Comparison of ENCODE assay signal across 10 cellular contexts in the genomic region with DNA sequence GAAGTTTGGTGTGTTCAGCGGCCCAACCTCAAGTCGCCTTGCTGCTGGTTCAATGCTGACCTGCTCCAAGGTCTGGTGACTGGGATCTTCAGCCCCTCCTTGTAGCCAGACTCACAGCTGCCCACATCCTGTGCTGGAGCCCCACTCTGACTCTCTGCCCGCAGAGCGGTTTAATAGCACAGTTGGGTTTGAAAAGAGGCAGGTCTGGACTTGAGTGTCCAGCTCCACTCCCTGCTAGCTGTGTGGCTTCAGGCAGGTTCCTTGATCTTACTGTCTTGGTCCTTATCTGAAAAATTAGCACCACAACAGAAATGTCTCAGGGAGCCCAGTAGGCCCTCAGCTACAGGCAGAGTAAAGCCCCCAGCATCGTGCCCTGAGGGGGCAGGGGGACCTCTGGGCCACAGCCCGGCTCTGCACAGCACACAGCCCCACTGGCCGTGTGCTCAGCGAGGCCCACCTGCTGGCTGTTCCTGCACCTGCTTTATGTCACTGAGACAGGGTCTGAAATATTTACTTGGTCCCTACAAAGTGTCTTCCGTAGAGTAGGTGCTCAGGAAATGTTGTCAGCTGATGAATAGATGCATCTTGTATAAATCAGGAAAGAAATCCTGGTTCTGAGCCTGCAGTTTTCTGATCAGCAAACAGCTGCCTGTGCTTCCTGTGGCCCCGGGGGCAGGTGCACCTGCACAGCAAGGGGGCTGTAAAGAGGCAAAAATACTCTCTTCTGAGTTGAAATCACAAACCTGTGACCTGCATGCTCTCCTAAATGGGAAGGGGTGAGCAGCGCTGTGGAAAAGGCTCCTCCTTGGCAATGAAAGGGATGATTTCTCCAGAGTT.
A peak's percentile ranks its signal among the peaks of the same experiment; 100 is the strongest.
DNase-seq lines count a peak whose midpoint lies in the region; ATAC-seq and TF ChIP-seq lines count a peak whose summit lies in the region.
"Had no signal": no experiment of that assay in that cellular context is flagged by ENCODE, and none has a peak within 500 bp of the region (broad histone marks: within the 10 kb centered on the region; RNA-seq: fewer than 3 reads in every experiment).

No MANE protein-coding gene starts in this region.

- H3K27me3 ChIP-seq in SK-N-SH (ENCODE audit: insufficient read depth) (no peaks in the 10 kb centered on the region), suprapubic skin (no peaks in the 10 kb centered on the region)
- H3K27me3 ChIP-seq: esophagus squamous epithelium had no signal

- no peaks in the 10 kb centered on the region for H3K9me3 ChIP-seq in OCI-LY7 (ENCODE audit: low read length)
- H3K9me3 ChIP-seq in SK-N-SH: no peaks in the 10 kb centered on the region
- no peaks in the 10 kb centered on the region for H3K9me3 ChIP-seq in suprapubic skin
- H3K9me3 ChIP-seq: esophagus squamous epithelium had no signal

- TF ChIP-seq RAD21 in SK-N-SH (IDR thresholded peaks at IDR 0.05; ENCODE audit: low read length): no peak

- peaks cover 31% of the 10 kb centered on the region for H3K79me2 ChIP-seq in OCI-LY7 (ENCODE audit: insufficient read depth, low read depth, low read length)
- no peaks in the 10 kb centered on the region for H3K79me2 ChIP-seq in SK-N-SH (ENCODE audit: insufficient read depth)

- 84% methylated on average over 7 of the region's 11 CpGs for WGBS in SK-N-SH (ENCODE audit: low lambda C conversion rate)
- WGBS in suprapubic skin: 78% methylated on average over 8 of the region's 11 CpGs

- H3F3A ChIP-seq in SK-N-SH (replicated peaks; ENCODE audit: insufficient read depth): peaks cover 10% of the 10 kb centered on the region

- peak overlapping the region; percentile 78 to 84 for H3K27ac Mint-ChIP-seq in stimulated activated naive CD8-positive, alpha-beta T cell treated with anti-CD3 and anti-CD28 coated beads, Interleukin-15, amount 100 ng/mL, for 72 hours
- peak overlapping the region in 3 of 6 donors; percentile 10 to 50 (median 40) for H3K27ac Mint-ChIP-seq in immature natural killer cell
- peak overlapping the region in 1 of 2 donors; percentile 23 for H3K27ac Mint-ChIP-seq in effector memory CD8-positive, alpha-beta T cell

- no peaks in the 10 kb centered on the region for H3K9me2 ChIP-seq in OCI-LY7 (ENCODE audit: insufficient read depth, low read length)
- H3K9me2 ChIP-seq in SK-N-SH: no peaks in the 10 kb centered on the region

- no peak for TF ChIP-seq EP300 in SK-N-SH (IDR thresholded peaks at IDR 0.05; ENCODE audit: borderline replicate concordance in 1 of 2, low read depth in 1 of 2, low read length in 1 of 2)
- no peak for TF ChIP-seq EP300 in suprapubic skin (IDR thresholded peaks at IDR 0.05)

- POLR2A ChIA-PET in OCI-LY7 (lab: Charles Lee): interaction anchor here (0.6 to 1.6 kb wide), 7 partner anchors 11 to 1113 kb away, joined by 3 to 4 read pairs (median 3); no protein-coding TSS in a partner anchor
- POLR2A ChIA-PET in SK-N-SH (lab: Yijun Ruan, JAX): no interaction called here

- H3K4me1 ChIP-seq in OCI-LY7 (ENCODE audit: insufficient read depth, low read length, poor library complexity, severe bottlenecking): peaks cover 72% of the 10 kb centered on the region
- H3K4me1 ChIP-seq in SK-N-SH (ENCODE audit: control insufficient read depth in 1 of 2, insufficient read depth in 2 of 2, low read depth in 1 of 2, low read length in 1 of 2): peaks cover 22 to 25% of the 10 kb centered on the region in 2 experiments; a peak in 3 of 4 replicates
- H3K4me1 ChIP-seq in suprapubic skin: peaks cover 9% of the 10 kb centered on the region

- H2AFZ ChIP-seq in OCI-LY7 (ENCODE audit: low read length) (peak overlapping the region; percentile 63; the same call in 1 of the 2 replicates), SK-N-SH (ENCODE audit: low read depth) (no peak overlapping the region)

- peaks cover 9 to 16% (median 9%) of the 10 kb centered on the region in 3 donors for H3K36me3 Mint-ChIP-seq in immature natural killer cell
- peaks cover 23% of the 10 kb centered on the region for H3K36me3 Mint-ChIP-seq in effector memory CD8-positive, alpha-beta T cell (ENCODE audit: insufficient read depth)

- H3K4me2 ChIP-seq in OCI-LY7 (ENCODE audit: low read length) (peak overlapping the region; percentile 73), SK-N-SH (no peak overlapping the region)

- peaks cover 45% of the 10 kb centered on the region for H3K4me1 Mint-ChIP-seq in stimulated activated naive CD8-positive, alpha-beta T cell treated with anti-CD3 and anti-CD28 coated beads, Interleukin-15, amount 100 ng/mL, for 72 hours
- peaks cover 20 to 34% of the 10 kb centered on the region in 2 donors for H3K4me1 Mint-ChIP-seq in immature natural killer cell
- peaks cover 10 to 17% of the 10 kb centered on the region in 2 donors for H3K4me1 Mint-ChIP-seq in effector memory CD8-positive, alpha-beta T cell (ENCODE audit: low read depth in 2 of 2)

- no peak overlapping the region for H3K4me3 Mint-ChIP-seq in stimulated activated naive CD8-positive, alpha-beta T cell treated with anti-CD3 and anti-CD28 coated beads, Interleukin-15, amount 100 ng/mL, for 72 hours
- H3K4me3 Mint-ChIP-seq in immature natural killer cell: no peak overlapping the region
- H3K4me3 Mint-ChIP-seq in effector memory CD8-positive, alpha-beta T cell: no peak overlapping the region

- intact Hi-C loops in OCI-LY7 (cut with micrococcal nuclease; ENCODE audit: unreplicated experiment): no loop called here

- no peak for ATAC-seq in stimulated activated naive CD8-positive, alpha-beta T cell treated with anti-CD3 and anti-CD28 coated beads, Interleukin-15, amount 100 ng/mL, for 72 hours
- no peak for ATAC-seq in stimulated activated naive CD8-positive, alpha-beta T cell treated with anti-CD3 and anti-CD28 coated beads, Interleukin-15, Interleukin-2, amounts not matched to agents 100 U/mL and 50 U/mL, for 24 hours
- ATAC-seq in effector memory CD8-positive, alpha-beta T cell (replicated peaks): no peak
- ATAC-seq: left cardiac atrium had no signal

- no peaks in the 10 kb centered on the region for H3K9me3 Mint-ChIP-seq in stimulated activated naive CD8-positive, alpha-beta T cell treated with anti-CD3 and anti-CD28 coated beads, Interleukin-15, amount 100 ng/mL, for 72 hours
- no peaks in the 10 kb centered on the region for H3K9me3 Mint-ChIP-seq in immature natural killer cell
- H3K9me3 Mint-ChIP-seq in effector memory CD8-positive, alpha-beta T cell: no peaks in the 10 kb centered on the region

- H3K9ac ChIP-seq in SK-N-SH: no peak overlapping the region

- TF ChIP-seq CTCF in OCI-LY7 (conservative IDR thresholded peaks at IDR 0.05; ENCODE audit: low read length): 0 out of 2 replicates have a peak, but pooled peaks have one; percentile 26
- no peak for TF ChIP-seq CTCF in SK-N-SH (IDR thresholded peaks at IDR 0.05)
- TF ChIP-seq CTCF in suprapubic skin (IDR thresholded peaks at IDR 0.05): no peak

- DNase-seq in stimulated activated naive CD8-positive, alpha-beta T cell treated with anti-CD3 and anti-CD28 coated beads, Interleukin-15, amount 100 ng/mL, for 72 hours: no peak
- no peak for DNase-seq in stimulated activated naive CD8-positive, alpha-beta T cell treated with anti-CD3 and anti-CD28 coated beads, Interleukin-15, Interleukin-2, amounts not matched to agents 100 U/mL and 50 U/mL, for 24 hours
- DNase-seq in OCI-LY7 (ENCODE audit: low spot score): peak; percentile 86
- peak; percentile 22 to 33 (median 24) for DNase-seq in immature natural killer cell
- DNase-seq in SK-N-SH: no peak
- no peak for DNase-seq in suprapubic skin (ENCODE audit: low spot score in 2 of 2)
- DNase-seq in NCI-H1694 (lab: John Stamatoyannopoulos, UW): no peak
- no peak for DNase-seq in effector memory CD8-positive, alpha-beta T cell
- DNase-seq: esophagus squamous epithelium, left cardiac atrium had no signal

- no peaks in the 10 kb centered on the region for H3K27me3 Mint-ChIP-seq in stimulated activated naive CD8-positive, alpha-beta T cell treated with anti-CD3 and anti-CD28 coated beads, Interleukin-15, amount 100 ng/mL, for 72 hours
- peaks cover 0 to 6% (median under 1%) of the 10 kb centered on the region in 3 donors for H3K27me3 Mint-ChIP-seq in immature natural killer cell (ENCODE audit: low read depth in 3 of 3)
- no peaks in the 10 kb centered on the region for H3K27me3 Mint-ChIP-seq in effector memory CD8-positive, alpha-beta T cell

- H4K20me1 ChIP-seq in OCI-LY7 (ENCODE audit: insufficient read depth, low read length): no peaks in the 10 kb centered on the region
- H4K20me1 ChIP-seq in SK-N-SH (ENCODE audit: insufficient read depth): peaks cover 21% of the 10 kb centered on the region; the same call in 1 of the 2 replicates

- peak overlapping the region; percentile 68 for H3K4me3 ChIP-seq in OCI-LY7 (ENCODE audit: low read depth, low read length, poor library complexity, severe bottlenecking)
- no peak overlapping the region for H3K4me3 ChIP-seq in SK-N-SH (ENCODE audit: low read depth in 2 of 2, low read length in 1 of 2)
- H3K4me3 ChIP-seq in suprapubic skin: no peak overlapping the region
- H3K4me3 ChIP-seq: esophagus squamous epithelium had no signal

- CTCF ChIA-PET in OCI-LY7 (lab: Charles Lee; ENCODE audit: unreplicated experiment): no interaction called here
- CTCF ChIA-PET in SK-N-SH (lab: Yijun Ruan, JAX): interaction anchor here (1.2 to 3.0 kb wide), 4 partner anchors 15 to 111 kb away, joined by 3 to 9 read pairs (median 6); no protein-coding TSS in a partner anchor

- no peak for TF ChIP-seq POLR2A in suprapubic skin (IDR thresholded peaks at IDR 0.05)

- H3K36me3 ChIP-seq in OCI-LY7 (ENCODE audit: insufficient read depth, low read length) (no peaks in the 10 kb centered on the region), SK-N-SH (replicated peaks in 1 of 2; ENCODE audit: control insufficient read depth in 1 of 2, insufficient read depth in 2 of 2, low read length in 1 of 2) (peaks cover 67 to 72% of the 10 kb centered on the region in 2 experiments), suprapubic skin (peaks cover 67% of the 10 kb centered on the region)

- no TSS peak for BruUV-seq in OCI-LY7 (replicated peaks; lab: Mats Ljungman, UMichigan)

- H3K27ac ChIP-seq in OCI-LY7 (ENCODE audit: low read depth, low read length, poor library complexity, severe bottlenecking) (peak overlapping the region; percentile 94), SK-N-SH (ENCODE audit: low read depth in 2 of 2, low read length in 1 of 2) (no peak overlapping the region), suprapubic skin (no peak overlapping the region)
- H3K27ac ChIP-seq: esophagus squamous epithelium had no signal

TF ChIP-seq in SK-N-SH, 30 proteins besides CTCF, POLR2A, EP300 and RAD21 (continues in another document):
- TF ChIP-seq NFIC (IDR thresholded peaks at IDR 0.05; ENCODE audit: borderline replicate concordance) (no peak), TAF1 (IDR thresholded peaks at IDR 0.05; ENCODE audit: borderline replicate concordance, low read depth, low read length) (no peak), YY1 (IDR thresholded peaks at IDR 0.05; ENCODE audit: low read depth) (no peak), RCOR1 (IDR thresholded peaks at IDR 0.05; ENCODE audit: low read length) (no peak), SMC3 (IDR thresholded peaks at IDR 0.05; ENCODE audit: low read depth, low read length) (no peak), POLR2AphosphoS5 (IDR thresholded peaks at IDR 0.05; ENCODE audit: low read depth, low read length) (no peak), ELF1 (IDR thresholded peaks at IDR 0.05) (no peak), EZH2phosphoT487 (IDR thresholded peaks at IDR 0.05; ENCODE audit: borderline replicate concordance, low read depth) (no peak), JUND (IDR thresholded peaks at IDR 0.05) (no peak)

Comparison
In these comparisons a context has a peak if more than half of its experiments do, and no peak if none do; other contexts are left out.
1. DNase-seq: peak in OCI-LY7 (single experiment) and immature natural killer cell (3 of 3); none in stimulated activated naive CD8-positive, alpha-beta T cell treated with anti-CD3 and anti-CD28 coated beads, Interleukin-15, amount 100 ng/mL, for 72 hours (0 of 2), stimulated activated naive CD8-positive, alpha-beta T cell treated with anti-CD3 and anti-CD28 coated beads, Interleukin-15, Interleukin-2, amounts not matched to agents 100 U/mL and 50 U/mL, for 24 hours (single experiment), SK-N-SH (single experiment), suprapubic skin (0 of 2), NCI-H1694 (single experiment) and effector memory CD8-positive, alpha-beta T cell (0 of 3).